8 cellular contexts compared by ENCODE assay signal in the genomic region with DNA sequence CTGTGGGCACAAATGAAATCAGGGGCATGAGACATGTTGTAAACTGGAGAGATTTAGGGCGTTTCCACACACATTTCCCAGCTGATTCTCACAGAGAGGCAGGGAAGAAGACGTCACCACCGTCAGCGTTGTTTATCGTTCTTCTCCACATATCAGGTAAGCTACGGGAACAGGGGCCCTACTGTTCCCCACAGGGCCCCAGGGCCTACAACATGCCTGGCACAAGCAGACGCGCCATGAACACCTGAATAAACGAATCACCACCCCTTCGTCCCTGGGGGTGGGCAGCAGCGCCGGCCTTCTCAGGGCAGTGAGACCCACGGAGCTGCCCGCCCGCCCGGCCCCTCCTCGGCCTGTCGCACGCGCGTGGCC. TPM values are rescaled to one million over a fixed set of nuclear protein-coding genes. Genes with fewer than 3 reads are reported as not detected.
DNase-seq lines count a peak whose midpoint lies in the region; ATAC-seq and TF ChIP-seq lines count a peak whose summit lies in the region.

No MANE protein-coding gene starts in this region.

- H3K9ac ChIP-seq in ES-I3 (ENCODE audit: low read depth, low read length): peak overlapping the region; percentile 55; the same call in 1 of the 2 replicates

- peak; percentile 24 to 55 for DNase-seq in foreskin fibroblast
- no peak for DNase-seq in psoas muscle
- DNase-seq in D341Med (ENCODE audit: low spot score): no peak
- no peak for DNase-seq in OCI-M1 (lab: John Stamatoyannopoulos, UW)
- DNase-seq in GM20000 (ENCODE audit: low spot score): no peak

- H3K36me3 ChIP-seq in ES-I3 (ENCODE audit: insufficient read depth, low read length) (no peaks in the 10 kb centered on the region; the same call in 1 of the 2 replicates), psoas muscle (ENCODE audit: insufficient read depth in 1 of 2, low read depth in 1 of 2) (no peaks in the 10 kb centered on the region)

- H3K27ac ChIP-seq in psoas muscle: peak overlapping the region; percentile 75

- H3K4me3 ChIP-seq in WI38 (ENCODE audit: low read depth, low read length) (peak overlapping the region; percentile 76), foreskin fibroblast (ENCODE audit: low read depth in 1 of 2, low read length in 2 of 2) (peak overlapping the region; percentile 79 to 98), psoas muscle (peak overlapping the region; percentile 79)

- H3K27me3 ChIP-seq in psoas muscle (ENCODE audit: insufficient read depth in 3 of 3, low read length in 2 of 3): no peaks in the 10 kb centered on the region

- intact Hi-C loops in psoas muscle (cut with DNase I): no loop called here

- ATAC-seq in HG03039 (IDR thresholded peaks at IDR 0.05; ENCODE audit: unreplicated experiment): peak; percentile 13
- peak in 1 of 4 donors; percentile 62 for ATAC-seq in psoas muscle

- no peaks in the 10 kb centered on the region for H3K9me3 ChIP-seq in ES-I3 (ENCODE audit: control insufficient read depth, insufficient read depth, low read length)
- H3K9me3 ChIP-seq in psoas muscle: no peaks in the 10 kb centered on the region

- TF ChIP-seq CTCF in WI38 (IDR thresholded peaks at IDR 0.05; ENCODE audit: low read depth, low read length) (no peak), foreskin fibroblast (IDR thresholded peaks at IDR 0.05; ENCODE audit: low read depth, low read length) (no peak), psoas muscle (IDR thresholded peaks at IDR 0.05) (no peak), GM20000 (IDR thresholded peaks at IDR 0.05; ENCODE audit: extremely low read depth, missing control alignments) (no peak)

- H3K4me1 ChIP-seq in ES-I3 (ENCODE audit: insufficient read depth, low read length) (no peaks in the 10 kb centered on the region), psoas muscle (peaks cover 15% of the 10 kb centered on the region)

- 0% methylated on average over 10 to 21 of the region's 21 CpGs for WGBS in psoas muscle, 3 donors

RNA-seq across cellular contexts. Expression of gene EFCAB6, which starts 0.3 kb away (rescaled TPM):
- total RNA-seq in psoas muscle: under 1 TPM; 0.34 to 0.84 (median 0.59) TPM
- under 1 TPM; 0.07 to 0.53 (median 0.26) TPM for polyA plus RNA-seq in psoas muscle

RNA-seq across cellular contexts. Expression of gene SULT4A1, which starts 50.5 kb away (rescaled TPM):
- not detected for total RNA-seq in psoas muscle
- polyA plus RNA-seq in psoas muscle: under 1 TPM in 2 of 3 donors, not detected in 1; 0.08 to 0.23 TPM

Comparison
In these comparisons a context has a peak if more than half of its experiments do, and no peak if none do; other contexts are left out.
1. DNase-seq: peak in foreskin fibroblast (2 of 2); none in psoas muscle (0 of 2), D341Med (single experiment), OCI-M1 (single experiment) and GM20000 (single experiment).
2. Peak in every context shown above with its lines, with median percentiles within 50 percentile points of each other: H3K4me3 ChIP-seq.